Comparison of ENCODE assay signal across 8 cellular contexts in the genomic region with DNA sequence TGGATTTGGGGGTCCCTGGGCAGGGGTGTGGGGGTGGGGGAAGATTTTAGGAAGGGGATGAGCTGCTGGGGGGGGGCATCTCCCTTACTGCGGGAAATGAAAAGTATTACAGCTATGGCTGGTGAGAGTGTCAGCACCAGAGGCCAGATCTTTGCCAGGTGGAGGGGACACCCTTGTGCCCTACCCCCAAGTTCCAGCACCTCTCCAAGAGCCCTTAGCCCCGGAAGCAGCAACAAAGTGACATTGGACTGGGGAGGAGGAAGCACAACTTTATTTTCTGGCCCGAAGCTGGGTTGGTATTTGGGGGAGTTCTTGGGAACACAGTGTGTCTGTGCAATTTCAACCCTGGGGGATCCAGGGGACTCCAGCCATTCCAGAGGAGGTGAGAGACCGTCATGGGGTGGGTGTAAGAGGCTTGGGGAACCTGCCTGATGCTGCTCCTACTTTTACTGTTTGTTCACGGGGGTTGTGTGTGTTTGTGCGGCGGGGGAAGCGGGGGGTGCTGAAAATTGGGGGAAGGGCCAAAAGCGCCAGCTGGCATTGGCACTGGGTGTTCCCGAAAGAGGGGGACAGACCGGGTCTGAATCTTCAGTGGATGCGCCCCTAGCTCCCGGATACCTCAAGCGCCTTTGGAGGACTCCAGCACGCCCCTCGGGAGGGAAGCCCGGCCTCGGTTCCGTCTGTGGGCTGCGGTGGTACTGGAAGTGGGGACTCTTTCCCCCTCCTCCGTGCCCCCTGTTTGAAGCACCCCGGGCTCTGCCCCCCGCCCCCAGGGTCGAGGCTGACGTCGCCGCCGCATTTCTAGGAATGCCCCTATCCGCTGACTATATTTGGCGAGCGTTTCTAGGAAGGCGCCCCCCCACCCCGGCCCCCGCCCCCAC.
DNase-seq lines count a peak whose midpoint lies in the region; ATAC-seq and TF ChIP-seq lines count a peak whose summit lies in the region.

No MANE protein-coding gene starts in this region.

- H3K4me3 ChIP-seq in brain microvascular endothelial cell (ENCODE audit: low read depth, low read length) (peak overlapping the region; percentile 59), thyroid gland (replicated peaks in 1 of 3) (peak overlapping the region in 2 of 3 donors; percentile 13 to 82)

- H3K27me3 ChIP-seq in brain microvascular endothelial cell (replicated peaks) (no peaks in the 10 kb centered on the region), thyroid gland (no peaks in the 10 kb centered on the region)

- peak overlapping the region; percentile 86 for H3K4me3 Mint-ChIP-seq in T-helper 2 cell treated with Interferon-gamma antibody and Interleukin-4, amounts not matched to agents 5 μg/mL and 100 μg/mL, for 36 hours

- H3K27ac ChIP-seq in brain microvascular endothelial cell (no peak overlapping the region), thyroid gland (peak overlapping the region; percentile 14 to 51 (median 38))

- H3K36me3 ChIP-seq in brain microvascular endothelial cell (replicated peaks) (no peaks in the 10 kb centered on the region), thyroid gland (no peaks in the 10 kb centered on the region)

- H3K36me3 Mint-ChIP-seq in T-helper 2 cell treated with Interferon-gamma antibody and Interleukin-4, amounts not matched to agents 5 μg/mL and 100 μg/mL, for 36 hours (ENCODE audit: low read depth) = no peaks in the 10 kb centered on the region

- peaks cover 12 to 13% of the 10 kb centered on the region in 2 donors for H3K4me1 ChIP-seq in thyroid gland

- no peak overlapping the region for H3K27ac Mint-ChIP-seq in T-helper 2 cell treated with Interferon-gamma antibody and Interleukin-4, amounts not matched to agents 5 μg/mL and 100 μg/mL, for 36 hours

- peaks cover 9% of the 10 kb centered on the region for H3K4me1 Mint-ChIP-seq in T-helper 2 cell treated with Interferon-gamma antibody and Interleukin-4, amounts not matched to agents 5 μg/mL and 100 μg/mL, for 36 hours (ENCODE audit: low read depth)

- peak; percentile 37 for ATAC-seq in left lobe of liver
- no peak for ATAC-seq in GM19324 (IDR thresholded peaks at IDR 0.05; ENCODE audit: low FRiP score, unreplicated experiment)

- in situ Hi-C loops in brain microvascular endothelial cell (cut with HindIII; ENCODE audit: low pct_ligation_motif_present, low sequenced_read_pairs) = no loop called here

- DNase-seq in T-helper 2 cell treated with Interferon-gamma antibody and Interleukin-4, amounts not matched to agents 5 μg/mL and 100 μg/mL, for 36 hours (ENCODE audit: low spot score) = no peak
- DNase-seq in T-helper 2 cell (no peak), NCI-H2171 (lab: John Stamatoyannopoulos, UW) (peak; percentile 22), brain microvascular endothelial cell (no peak), left lobe of liver (ENCODE audit: low spot score) (peak; percentile 66), thyroid gland (peak; percentile 33 to 37)
- no peak for DNase-seq in central memory CD4-positive, alpha-beta T cell

- intact Hi-C loops in thyroid gland (cut with DNase I) = loop anchor here (5.0 kb wide), 1 partner anchor 226 kb away; no protein-coding TSS in a partner anchor

- peaks cover 44% of the 10 kb centered on the region for H3K27me3 Mint-ChIP-seq in T-helper 2 cell treated with Interferon-gamma antibody and Interleukin-4, amounts not matched to agents 5 μg/mL and 100 μg/mL, for 36 hours (ENCODE audit: low read depth)

- WGBS in thyroid gland, 2 donors = 0 to 4% methylated on average over 15 to 20 of the region's 34 CpGs

- H3K9me3 Mint-ChIP-seq in T-helper 2 cell treated with Interferon-gamma antibody and Interleukin-4, amounts not matched to agents 5 μg/mL and 100 μg/mL, for 36 hours = no peaks in the 10 kb centered on the region

- H3K9me3 ChIP-seq in thyroid gland = no peaks in the 10 kb centered on the region

- TF ChIP-seq POLR2A in thyroid gland (IDR thresholded peaks at IDR 0.05) = no peak

- TF ChIP-seq CTCF in brain microvascular endothelial cell (IDR thresholded peaks at IDR 0.05; ENCODE audit: low read depth, low read length, missing control alignments) (no peak), thyroid gland (IDR thresholded peaks at IDR 0.05) (no peak)

Comparison
In these comparisons a context has a peak if more than half of its experiments do, and no peak if none do; other contexts are left out.
1. DNase-seq: peak in NCI-H2171 (single experiment), left lobe of liver (single experiment) and thyroid gland (2 of 2); none in T-helper 2 cell treated with Interferon-gamma antibody and Interleukin-4, amounts not matched to agents 5 μg/mL and 100 μg/mL, for 36 hours (single experiment), T-helper 2 cell (0 of 5), brain microvascular endothelial cell (single experiment) and central memory CD4-positive, alpha-beta T cell (single experiment).